In genomic region chr7:155680864-155681263, GRCh38 we compare ENCODE assay signal across 12 cellular contexts. TPM values are rescaled to one million over a fixed set of nuclear protein-coding genes. Genes with fewer than 3 reads are reported as not detected.
DNase-seq lines count a peak whose midpoint lies in the region; ATAC-seq lines count a peak whose summit lies in the region.
"Had no signal": no experiment of that assay in that cellular context is flagged by ENCODE, and none has a peak within 500 bp of the region (broad histone marks: within the 10 kb centered on the region; RNA-seq: fewer than 3 reads in every experiment).

No MANE protein-coding gene starts in this region.

- peaks cover 16% of the 10 kb centered on the region for H3K36me3 Mint-ChIP-seq in activated naive CD8-positive, alpha-beta T cell
- H3K36me3 Mint-ChIP-seq in activated naive CD8-positive, alpha-beta T cell treated with anti-CD3 and anti-CD28 coated beads for 36 hours = peaks cover 40% of the 10 kb centered on the region
- peaks cover 19% of the 10 kb centered on the region for H3K36me3 Mint-ChIP-seq in T-helper 17 cell (ENCODE audit: low read depth)
- peaks cover 57% of the 10 kb centered on the region for H3K36me3 Mint-ChIP-seq in central memory CD8-positive, alpha-beta T cell (ENCODE audit: insufficient read depth)

- in situ Hi-C loops in KBM-7 (cut with MboI; ENCODE audit: low pct_unique_long_range_greater_than_20kb, low sequenced_read_pairs) = no loop called here

- peaks cover 3% of the 10 kb centered on the region for H3K9me3 ChIP-seq in T-helper 17 cell (ENCODE audit: control insufficient read depth, low read length, poor library complexity, severe bottlenecking)

- ATAC-seq in T-helper 17 cell (no peak), HG02763 (IDR thresholded peaks at IDR 0.05; ENCODE audit: unreplicated experiment) (no peak)
- ATAC-seq in central memory CD8-positive, alpha-beta T cell (replicated peaks; ENCODE audit: extremely low read depth, poor library complexity, severe bottlenecking) = no peak
- ATAC-seq: CD8-positive, alpha-beta T cell had no signal

- no peaks in the 10 kb centered on the region for H3K9me3 Mint-ChIP-seq in activated naive CD8-positive, alpha-beta T cell (ENCODE audit: low read depth)
- H3K9me3 Mint-ChIP-seq in activated naive CD8-positive, alpha-beta T cell treated with anti-CD3 and anti-CD28 coated beads for 36 hours = peaks cover under 1% of the 10 kb centered on the region
- no peaks in the 10 kb centered on the region for H3K9me3 Mint-ChIP-seq in central memory CD8-positive, alpha-beta T cell
- H3K9me3 Mint-ChIP-seq: CD8-positive, alpha-beta T cell had no signal

- no peak overlapping the region for H3K4me3 Mint-ChIP-seq in activated naive CD8-positive, alpha-beta T cell
- no peak overlapping the region for H3K4me3 Mint-ChIP-seq in activated naive CD8-positive, alpha-beta T cell treated with anti-CD3 and anti-CD28 coated beads for 36 hours
- no peak overlapping the region for H3K4me3 Mint-ChIP-seq in T-helper 17 cell
- no peak overlapping the region for H3K4me3 Mint-ChIP-seq in central memory CD8-positive, alpha-beta T cell
- H3K4me3 Mint-ChIP-seq: B cell; CD8-positive, alpha-beta T cell had no signal

- no peaks in the 10 kb centered on the region for H3K27me3 Mint-ChIP-seq in activated naive CD8-positive, alpha-beta T cell
- H3K27me3 Mint-ChIP-seq in activated naive CD8-positive, alpha-beta T cell treated with anti-CD3 and anti-CD28 coated beads for 36 hours = no peaks in the 10 kb centered on the region
- no peaks in the 10 kb centered on the region for H3K27me3 Mint-ChIP-seq in T-helper 17 cell
- no peaks in the 10 kb centered on the region for H3K27me3 Mint-ChIP-seq in central memory CD8-positive, alpha-beta T cell
- H3K27me3 Mint-ChIP-seq: B cell had no signal

- H3K27ac Mint-ChIP-seq in activated naive CD8-positive, alpha-beta T cell = peak overlapping the region; percentile 10
- no peak overlapping the region for H3K27ac Mint-ChIP-seq in activated naive CD8-positive, alpha-beta T cell treated with anti-CD3 and anti-CD28 coated beads for 36 hours
- H3K27ac Mint-ChIP-seq in T-helper 17 cell = peak overlapping the region; percentile 56
- H3K27ac Mint-ChIP-seq in central memory CD8-positive, alpha-beta T cell (ENCODE audit: low read depth) = peak overlapping the region; percentile 64
- H3K27ac Mint-ChIP-seq: B cell; CD8-positive, alpha-beta T cell had no signal

- peaks cover 66% of the 10 kb centered on the region for H3K4me1 Mint-ChIP-seq in activated naive CD8-positive, alpha-beta T cell (ENCODE audit: low read depth)
- H3K4me1 Mint-ChIP-seq in activated naive CD8-positive, alpha-beta T cell treated with anti-CD3 and anti-CD28 coated beads for 36 hours = peaks cover 65% of the 10 kb centered on the region
- peaks cover 40% of the 10 kb centered on the region for H3K4me1 Mint-ChIP-seq in T-helper 17 cell
- peaks cover 56% of the 10 kb centered on the region for H3K4me1 Mint-ChIP-seq in central memory CD8-positive, alpha-beta T cell

- DNase-seq in activated naive CD8-positive, alpha-beta T cell treated with anti-CD3 and anti-CD28 coated beads for 36 hours = no peak
- DNase-seq in T-helper 17 cell (no peak), KBM-7 (no peak), NCI-H146 (lab: John Stamatoyannopoulos, UW) (no peak)
- DNase-seq in central memory CD8-positive, alpha-beta T cell (ENCODE audit: low spot score in 2 of 2) = no peak
- DNase-seq: CD8-positive, alpha-beta T cell; NCI-H1417; NCI-H2029; SHP77 treated with DMSO at 0.1 percent for 48 hours had no signal

RNA-seq across cellular contexts. Expression of gene RBM33, which starts 36.4 kb away (rescaled TPM):
- total RNA-seq in activated naive CD8-positive, alpha-beta T cell treated with anti-CD3 and anti-CD28 coated beads for 36 hours = 10 to 100 TPM; 69.8 to 74.6 TPM
- total RNA-seq in T-helper 17 cell = 100 to 1,000 TPM; 135 to 178 TPM
